In genomic region chr2:237724811-237725478, GRCh38 we compare ENCODE assay signal across 10 cellular contexts.
DNase-seq lines count a peak whose midpoint lies in the region; ATAC-seq and TF ChIP-seq lines count a peak whose summit lies in the region.
"Had no signal": no experiment of that assay in that cellular context is flagged by ENCODE, and none has a peak within 500 bp of the region (broad histone marks: within the 10 kb centered on the region; RNA-seq: fewer than 3 reads in every experiment).

No MANE protein-coding gene starts in this region.

- H3K4me1 ChIP-seq in CD4-positive, alpha-beta memory T cell (ENCODE audit: insufficient read depth, low read length), result peaks cover 43% of the 10 kb centered on the region
- H3K4me1 ChIP-seq in mucosa of descending colon (ENCODE audit: low read depth), result peaks cover 36% of the 10 kb centered on the region

- H3K27ac Mint-ChIP-seq in CD4-positive, alpha-beta memory T cell, result peak overlapping the region; percentile 25 to 89 (median 71)

- DNase-seq in CD4-positive, alpha-beta memory T cell, result no peak
- DNase-seq in NCI-H1105 treated with DMSO at 0.1 percent for 48 hours (lab: John Stamatoyannopoulos, UW) (peak; percentile 83), mucosa of descending colon (no peak), HuH-7 (ENCODE audit: low spot score) (no peak)
- DNase-seq in activated CD4-positive, CD25-positive, alpha-beta regulatory T cell (lab: John Stamatoyannopoulos, UW), result no peak
- DNase-seq in activated CD4-positive, alpha-beta T cell treated with anti-CD3 and anti-CD28 coated beads for 48 hours, result no peak
- DNase-seq: activated CD4-positive, alpha-beta T cell treated with anti-CD3 and anti-CD28 coated beads, Interleukin-2, amount 50 U/mL, for 48 hours; NCI-H1436 had no signal

- H3K4me3 ChIP-seq in CD4-positive, alpha-beta memory T cell (ENCODE audit: low read length in 2 of 2), result no peak overlapping the region
- H3K4me3 ChIP-seq in mucosa of descending colon, result no peak overlapping the region

- POLR2A ChIA-PET in CD4-positive, alpha-beta memory T cell (lab: Charles Lee; ENCODE audit: partially characterized antibody), result no interaction called here

- CTCF ChIA-PET in CD4-positive, alpha-beta memory T cell (lab: Charles Lee; ENCODE audit: partially characterized antibody), result interaction anchor here (0.6 to 13.6 kb wide), 6 partner anchors 12 to 52 kb away, joined by 3 to 135 read pairs (median 4); no protein-coding TSS in a partner anchor

- H3K27me3 Mint-ChIP-seq in CD4-positive, alpha-beta memory T cell, result no peaks in the 10 kb centered on the region

- no peak overlapping the region for H3K27ac ChIP-seq in CD4-positive, alpha-beta memory T cell (ENCODE audit: low read depth, low read length)
- H3K27ac ChIP-seq in VCaP, result peak overlapping the region; percentile 100

- H3K9me3 Mint-ChIP-seq in CD4-positive, alpha-beta memory T cell, result no peaks in the 10 kb centered on the region

- no peak overlapping the region for H3K4me3 Mint-ChIP-seq in CD4-positive, alpha-beta memory T cell

- peak; percentile 31 for ATAC-seq in mucosa of descending colon
- no peak for ATAC-seq in GM18517 (IDR thresholded peaks at IDR 0.05; ENCODE audit: unreplicated experiment)

- peaks cover 51 to 91% (median 67%) of the 10 kb centered on the region in 4 donors for H3K4me1 Mint-ChIP-seq in CD4-positive, alpha-beta memory T cell

- H3K9me3 ChIP-seq in CD4-positive, alpha-beta memory T cell (ENCODE audit: control insufficient read depth in 1 of 2, low read length in 2 of 2), result no peaks in the 10 kb centered on the region
- no peaks in the 10 kb centered on the region for H3K9me3 ChIP-seq in mucosa of descending colon

- intact Hi-C loops in CD4-positive, alpha-beta memory T cell (cut with micrococcal nuclease), result no loop called here
- intact Hi-C loops in mucosa of descending colon (cut with DNase I, micrococcal nuclease), result no loop called here

- H3K36me3 ChIP-seq in CD4-positive, alpha-beta memory T cell (ENCODE audit: insufficient read depth, low read length), result peaks cover 5% of the 10 kb centered on the region
- H3K36me3 ChIP-seq in mucosa of descending colon (ENCODE audit: low read depth), result no peaks in the 10 kb centered on the region

- TF ChIP-seq CTCF in VCaP (conservative IDR thresholded peaks at IDR 0.05) (no peak), mucosa of descending colon (IDR thresholded peaks at IDR 0.05) (no peak)

- H3K27me3 ChIP-seq in CD4-positive, alpha-beta memory T cell (ENCODE audit: insufficient read depth, low read length), result no peaks in the 10 kb centered on the region

- H3K36me3 Mint-ChIP-seq in CD4-positive, alpha-beta memory T cell, result peaks cover 11 to 65% of the 10 kb centered on the region in 2 donors
